Comparison of ENCODE assay signal across 13 cellular contexts in the genomic region with DNA sequence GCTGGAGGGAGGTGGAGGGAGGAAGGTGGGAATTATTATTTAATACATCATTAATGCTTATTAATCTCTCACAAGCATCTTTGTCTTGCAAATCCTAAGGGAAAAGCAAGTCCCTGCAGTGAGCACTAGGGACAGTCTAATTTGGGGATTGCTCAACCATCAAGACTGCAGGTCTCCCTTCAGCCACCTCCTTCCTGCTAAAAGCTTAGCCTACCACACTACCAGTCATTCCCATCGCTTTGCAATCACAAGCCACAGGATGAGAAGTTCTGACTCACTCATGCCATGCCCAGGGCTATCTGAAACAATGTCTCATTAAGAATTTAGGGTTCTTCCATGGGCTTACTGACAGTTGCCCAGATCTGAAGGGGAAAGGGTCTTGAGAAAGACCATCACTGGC. TPM values are rescaled to one million over a fixed set of nuclear protein-coding genes. Genes with fewer than 3 reads are reported as not detected.
DNase-seq lines count a peak whose midpoint lies in the region; ATAC-seq and TF ChIP-seq lines count a peak whose summit lies in the region.
"Had no signal": no experiment of that assay in that cellular context is flagged by ENCODE, and none has a peak within 500 bp of the region (broad histone marks: within the 10 kb centered on the region; RNA-seq: fewer than 3 reads in every experiment).

No MANE protein-coding gene starts in this region.

- H3K27me3 ChIP-seq in GM23338 (ENCODE audit: insufficient read depth) (no peaks in the 10 kb centered on the region), mammary epithelial cell (ENCODE audit: insufficient read depth, low read length) (no peaks in the 10 kb centered on the region), psoas muscle (ENCODE audit: insufficient read depth in 3 of 3, low read length in 2 of 3) (no peaks in the 10 kb centered on the region)

- H2AFZ ChIP-seq in GM23338 = no peak overlapping the region
- no peak overlapping the region for H2AFZ ChIP-seq in mammary epithelial cell (ENCODE audit: low read depth, low read length)

- no peaks in the 10 kb centered on the region for H3K9me2 ChIP-seq in GM23338 (ENCODE audit: insufficient read depth)

- BruUV-seq in mammary epithelial cell (replicated peaks; lab: Mats Ljungman, UMichigan) = no TSS peak

- ATAC-seq in GM23338 = peak; percentile 79
- ATAC-seq in HG03354 (IDR thresholded peaks at IDR 0.05; ENCODE audit: poor library complexity, severe bottlenecking, unreplicated experiment) = no peak
- ATAC-seq in psoas muscle = no peak
- no peak for ATAC-seq in GM21825 (IDR thresholded peaks at IDR 0.05; ENCODE audit: unreplicated experiment)
- ATAC-seq: natural killer cell had no signal

- in situ Hi-C loops in mammary epithelial cell (cut with MboI; ENCODE audit: low sequenced_read_pairs in 2 of 2) = no loop called here

- H4K20me1 ChIP-seq in GM23338 (replicated peaks; ENCODE audit: insufficient read depth) (no peaks in the 10 kb centered on the region), mammary epithelial cell (ENCODE audit: insufficient read depth, low read length) (no peaks in the 10 kb centered on the region)

- H3K79me2 ChIP-seq in GM23338 (replicated peaks; ENCODE audit: insufficient read depth) = no peaks in the 10 kb centered on the region
- H3K79me2 ChIP-seq in mammary epithelial cell (ENCODE audit: insufficient read depth, low read length) = no peaks in the 10 kb centered on the region

- H3K27ac Mint-ChIP-seq in GM23338 = no peak overlapping the region
- H3K27ac Mint-ChIP-seq: activated naive CD8-positive, alpha-beta T cell treated with anti-CD3 and anti-CD28 coated beads for 36 hours; natural killer cell had no signal

- intact Hi-C loops in mammary epithelial cell (cut with micrococcal nuclease) = loop anchor here (1.0 kb wide), 1 partner anchor 51 kb away; a partner anchor contains a TSS
- intact Hi-C loops in psoas muscle (cut with DNase I) = no loop called here

- H3K9me3 ChIP-seq in mammary epithelial cell (replicated peaks; ENCODE audit: insufficient read depth, low read length) (no peaks in the 10 kb centered on the region), psoas muscle (no peaks in the 10 kb centered on the region)

- H3K4me3 Mint-ChIP-seq in GM23338 = no peak overlapping the region
- H3K4me3 Mint-ChIP-seq: activated naive CD8-positive, alpha-beta T cell treated with anti-CD3 and anti-CD28 coated beads for 36 hours; natural killer cell had no signal

- no peak overlapping the region for H3K9ac ChIP-seq in mammary epithelial cell (ENCODE audit: insufficient read depth, low read length)

- H3K27ac ChIP-seq in GM23338 (ENCODE audit: low read depth) (no peak overlapping the region), mammary epithelial cell (ENCODE audit: insufficient read depth, low read depth, low read length) (no peak overlapping the region), psoas muscle (no peak overlapping the region)

- peaks cover 10% of the 10 kb centered on the region for H3K4me1 Mint-ChIP-seq in GM23338
- H3K4me1 Mint-ChIP-seq: activated naive CD8-positive, alpha-beta T cell treated with anti-CD3 and anti-CD28 coated beads for 36 hours; natural killer cell had no signal

- 0% methylated on average over 1 of the region's 1 CpG for WGBS in mammary epithelial cell (ENCODE audit: low coverage, missing lambda C conversion rate)
- WGBS in psoas muscle, 3 donors = 83 to 96% (median 93%) methylated on average over 1 of the region's 1 CpG

- H3K4me2 ChIP-seq in GM23338 = no peak overlapping the region
- H3K4me2 ChIP-seq in mammary epithelial cell (ENCODE audit: insufficient read depth, low read depth, low read length) = peak overlapping the region; percentile 20

- H3F3A ChIP-seq in GM23338 (replicated peaks; ENCODE audit: low read depth) = no peaks in the 10 kb centered on the region

- CTCF ChIA-PET in mammary epithelial cell (lab: Charles Lee; ENCODE audit: low non-redundant PET) = interaction anchor here (0.6 to 1.0 kb wide), 4 partner anchors 14 to 747 kb away, joined by 3 to 9 read pairs (median 4); no protein-coding TSS in a partner anchor

- dilution Hi-C loops in mammary epithelial cell (cut with HindIII; ENCODE audit: low sequenced_read_pairs) = no loop called here

- TF ChIP-seq CTCF in GM23338 (conservative IDR thresholded peaks at IDR 0.05; ENCODE audit: low read depth in 2 of 2) = 0 out of 4 replicates have a peak, but pooled peaks of 1 of the 2 experiments have one; percentile 21
- peak; percentile 56 to 70 for TF ChIP-seq CTCF in mammary epithelial cell (conservative IDR thresholded peaks at IDR 0.05 in 1 of 2, IDR thresholded peaks at IDR 0.05 in 1 of 2; ENCODE audit: extremely low read depth in 1 of 2, insufficient read depth in 1 of 2, low read depth in 1 of 2, low read length in 2 of 2)
- TF ChIP-seq CTCF in psoas muscle (IDR thresholded peaks at IDR 0.05) = no peak

- no peaks in the 10 kb centered on the region for H3K36me3 Mint-ChIP-seq in GM23338 (ENCODE audit: low read depth)
- H3K36me3 Mint-ChIP-seq: activated naive CD8-positive, alpha-beta T cell treated with anti-CD3 and anti-CD28 coated beads for 36 hours; natural killer cell had no signal

- H3K4me1 ChIP-seq in GM23338 (ENCODE audit: insufficient read depth) = peaks cover 15% of the 10 kb centered on the region
- peaks cover 10% of the 10 kb centered on the region for H3K4me1 ChIP-seq in mammary epithelial cell (ENCODE audit: insufficient read depth, low read length)
- no peaks in the 10 kb centered on the region for H3K4me1 ChIP-seq in psoas muscle

- H3K36me3 ChIP-seq in GM23338 (ENCODE audit: insufficient read depth) = no peaks in the 10 kb centered on the region
- no peaks in the 10 kb centered on the region for H3K36me3 ChIP-seq in mammary epithelial cell (ENCODE audit: insufficient read depth, low read length)
- no peaks in the 10 kb centered on the region for H3K36me3 ChIP-seq in psoas muscle (ENCODE audit: insufficient read depth in 1 of 2, low read depth in 1 of 2)

- DNase-seq in GM23338 (ENCODE audit: low spot score) (peak; percentile 33), NCI-H526 treated with DMSO at 0.1 percent for 48 hours (lab: John Stamatoyannopoulos, UW) (peak; percentile 23), mammary epithelial cell (peak; percentile 90), myocyte (ENCODE audit: low read depth) (peak; percentile 32), NCI-H1417 treated with DMSO at 0.1 percent for 48 hours (lab: John Stamatoyannopoulos, UW) (no peak), psoas muscle (no peak)
- DNase-seq: activated naive CD8-positive, alpha-beta T cell treated with anti-CD3 and anti-CD28 coated beads for 36 hours; DMS153; natural killer cell; NCI-H524 treated with DMSO at 0.1 percent for 48 hours; stimulated activated CD8-positive, alpha-beta memory T cell treated with anti-CD3 and anti-CD28 coated beads, Interleukin-4, amount 100 ng/mL, for 48 hours had no signal

- no peaks in the 10 kb centered on the region for H3K27me3 Mint-ChIP-seq in GM23338 (ENCODE audit: insufficient read depth, low read depth, poor library complexity)
- H3K27me3 Mint-ChIP-seq: activated naive CD8-positive, alpha-beta T cell treated with anti-CD3 and anti-CD28 coated beads for 36 hours had no signal

- no peaks in the 10 kb centered on the region for H3K9me3 Mint-ChIP-seq in GM23338
- H3K9me3 Mint-ChIP-seq: activated naive CD8-positive, alpha-beta T cell treated with anti-CD3 and anti-CD28 coated beads for 36 hours; natural killer cell had no signal

- H3K4me3 ChIP-seq in GM23338 = no peak overlapping the region
- no peak overlapping the region for H3K4me3 ChIP-seq in mammary epithelial cell (replicated peaks in 1 of 3; ENCODE audit: insufficient read depth in 1 of 3, low read depth in 2 of 3, low read length in 3 of 3)
- no peak overlapping the region for H3K4me3 ChIP-seq in psoas muscle

TF ChIP-seq in GM23338, 12 proteins besides CTCF, POLR2A, EP300 and RAD21:
- no peak for TF ChIP-seq EZH2phosphoT487 (IDR thresholded peaks at IDR 0.05; ENCODE audit: unreplicated experiment)
- TF ChIP-seq, protein P1, sequence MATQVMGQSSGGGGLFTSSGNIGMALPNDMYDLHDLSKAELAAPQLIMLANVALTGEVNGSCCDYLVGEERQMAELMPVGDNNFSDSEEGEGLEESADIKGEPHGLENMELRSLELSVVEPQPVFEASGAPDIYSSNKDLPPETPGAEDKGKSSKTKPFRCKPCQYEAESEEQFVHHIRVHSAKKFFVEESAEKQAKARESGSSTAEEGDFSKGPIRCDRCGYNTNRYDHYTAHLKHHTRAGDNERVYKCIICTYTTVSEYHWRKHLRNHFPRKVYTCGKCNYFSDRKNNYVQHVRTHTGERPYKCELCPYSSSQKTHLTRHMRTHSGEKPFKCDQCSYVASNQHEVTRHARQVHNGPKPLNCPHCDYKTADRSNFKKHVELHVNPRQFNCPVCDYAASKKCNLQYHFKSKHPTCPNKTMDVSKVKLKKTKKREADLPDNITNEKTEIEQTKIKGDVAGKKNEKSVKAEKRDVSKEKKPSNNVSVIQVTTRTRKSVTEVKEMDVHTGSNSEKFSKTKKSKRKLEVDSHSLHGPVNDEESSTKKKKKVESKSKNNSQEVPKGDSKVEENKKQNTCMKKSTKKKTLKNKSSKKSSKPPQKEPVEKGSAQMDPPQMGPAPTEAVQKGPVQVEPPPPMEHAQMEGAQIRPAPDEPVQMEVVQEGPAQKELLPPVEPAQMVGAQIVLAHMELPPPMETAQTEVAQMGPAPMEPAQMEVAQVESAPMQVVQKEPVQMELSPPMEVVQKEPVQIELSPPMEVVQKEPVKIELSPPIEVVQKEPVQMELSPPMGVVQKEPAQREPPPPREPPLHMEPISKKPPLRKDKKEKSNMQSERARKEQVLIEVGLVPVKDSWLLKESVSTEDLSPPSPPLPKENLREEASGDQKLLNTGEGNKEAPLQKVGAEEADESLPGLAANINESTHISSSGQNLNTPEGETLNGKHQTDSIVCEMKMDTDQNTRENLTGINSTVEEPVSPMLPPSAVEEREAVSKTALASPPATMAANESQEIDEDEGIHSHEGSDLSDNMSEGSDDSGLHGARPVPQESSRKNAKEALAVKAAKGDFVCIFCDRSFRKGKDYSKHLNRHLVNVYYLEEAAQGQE (IDR thresholded peaks at IDR 0.05; ENCODE audit: unreplicated experiment) = no peak

RNA-seq across cellular contexts. Expression of a gene that starts 51.0 kb away (rescaled TPM):
- total RNA-seq in GM23338 (2014; rRNA removed; shearing (Covaris generic)) = 24.4 and 37.6 TPM in 2 replicates
- 205 and 229 TPM in 2 replicates for polyA plus RNA-seq in GM23338 (2016; fragmentation: Nextera tagmentation; extraction: Ambion mirVana)
- total RNA-seq in mammary epithelial cell = 10 to 100 TPM; 11.5 to 43.0 TPM
- 13.1 TPM for polyA plus RNA-seq in mammary epithelial cell
- polyA minus RNA-seq in mammary epithelial cell = 7.9 TPM
- total RNA-seq in myocyte = 9.1 and 12.2 TPM in 2 replicates
- polyA plus RNA-seq in myocyte (2012) = 68.4 TPM
- 10 to 100 TPM; 60.1 to 75.8 (median 66.8) TPM for total RNA-seq in psoas muscle
- 100 to 1,000 TPM in 2 of 3 donors, 10 to 100 TPM in 1; 86.1 to 205 (median 103) TPM for polyA plus RNA-seq in psoas muscle

Comparison
In these comparisons a context has a peak if more than half of its experiments do, and no peak if none do; other contexts are left out.
1. DNase-seq: peak in GM23338 (single experiment), NCI-H526 treated with DMSO at 0.1 percent for 48 hours (single experiment), mammary epithelial cell (single experiment) and myocyte (single experiment); none in NCI-H1417 treated with DMSO at 0.1 percent for 48 hours (single experiment) and psoas muscle (0 of 2).